ENCODE assay signal across 27 cellular contexts in genomic region chr9:70773579-70773978, GRCh38.
DNase-seq lines count a peak whose midpoint lies in the region; TF ChIP-seq lines count a peak whose summit lies in the region.
"Had no signal": no experiment of that assay in that cellular context is flagged by ENCODE, and none has a peak within 500 bp of the region (broad histone marks: within the 10 kb centered on the region; RNA-seq: fewer than 3 reads in every experiment).

No MANE protein-coding gene starts in this region.

- peak; percentile 92 for TF ChIP-seq EP300 in neural cell (conservative IDR thresholded peaks at IDR 0.05; ENCODE audit: poor library complexity, severe bottlenecking)

- peak overlapping the region; percentile 38 for H3K27ac ChIP-seq in neural cell (ENCODE audit: low read length)
- H3K27ac ChIP-seq: 22Rv1; A549; BLaER1; BLaER1 treated with 17β-estradiol and CSF1 and Interleukin-3, amounts not matched to agents 10 nM and 100 nM; C4-2B had no signal

- H3K4me2 ChIP-seq in neural cell (ENCODE audit: low read length), result no peak overlapping the region
- H3K4me2 ChIP-seq: A549; BLaER1; BLaER1 treated with 17β-estradiol and CSF1 and Interleukin-3, amounts not matched to agents 10 nM and 100 nM had no signal

- H4K20me1 ChIP-seq in neural cell (ENCODE audit: insufficient read depth), result no peaks in the 10 kb centered on the region
- H4K20me1 ChIP-seq: BLaER1; BLaER1 treated with 17β-estradiol and CSF1 and Interleukin-3, amounts not matched to agents 10 nM and 100 nM had no signal

- H3K4me3 ChIP-seq in neural cell (ENCODE audit: low read length), result no peak overlapping the region
- H3K4me3 ChIP-seq: A549; BLaER1; BLaER1 treated with 17β-estradiol and CSF1 and Interleukin-3, amounts not matched to agents 10 nM and 100 nM had no signal

- H3K9ac ChIP-seq in neural cell (ENCODE audit: low read length), result no peak overlapping the region
- H3K9ac ChIP-seq: BLaER1; BLaER1 treated with 17β-estradiol and CSF1 and Interleukin-3, amounts not matched to agents 10 nM and 100 nM had no signal

- H2AFZ ChIP-seq in neural cell (ENCODE audit: low read depth, low read length), result no peak overlapping the region

- no peaks in the 10 kb centered on the region for H3K9me2 ChIP-seq in neural cell (ENCODE audit: insufficient read depth, low read length)

- no peaks in the 10 kb centered on the region for H3K79me2 ChIP-seq in neural cell (replicated peaks; ENCODE audit: insufficient read depth, low read length)

- H3K27me3 ChIP-seq in neural cell (ENCODE audit: insufficient read depth, low read depth, low read length), result no peaks in the 10 kb centered on the region
- H3K27me3 ChIP-seq: BE2C; BLaER1; BLaER1 treated with 17β-estradiol and CSF1 and Interleukin-3, amounts not matched to agents 10 nM and 100 nM had no signal

- H3F3A ChIP-seq in neural cell (ENCODE audit: insufficient read depth, low read length, poor library complexity, severe bottlenecking), result no peaks in the 10 kb centered on the region

- H3K9me3 ChIP-seq in neural cell (ENCODE audit: low read length), result no peaks in the 10 kb centered on the region
- H3K9me3 ChIP-seq: A549; BE2C; BLaER1; BLaER1 treated with 17β-estradiol and CSF1 and Interleukin-3, amounts not matched to agents 10 nM and 100 nM; Caco-2 had no signal

- no peak for TF ChIP-seq CTCF in neural cell (IDR thresholded peaks at IDR 0.05; ENCODE audit: poor library complexity, severe bottlenecking)

- no peak for DNase-seq in NCI-H510A treated with DMSO at 0.1 percent for 48 hours (lab: John Stamatoyannopoulos, UW)
- DNase-seq: 8988T; ACHN; AML-193; BE2C; C1 segment of cervical spinal cord; Caco-2; Calu3; CD4-positive, alpha-beta memory T cell; CD4-positive, alpha-beta T cell; CD4-positive, CD25-positive, alpha-beta regulatory T cell; CD8-positive, alpha-beta memory T cell; CD8-positive, alpha-beta T cell; COR-L47; DMS 273 treated with DMSO at 0.1 percent for 48 hours; DMS153; DMS53; DMS79; DMS79 treated with DMSO at 0.1 percent for 48 hours; DND-41; EL had no signal

- TF ChIP-seq RAD21 in neural cell (conservative IDR thresholded peaks at IDR 0.05), result no peak

- H3K36me3 ChIP-seq in neural cell (ENCODE audit: insufficient read depth, low read length), result no peaks in the 10 kb centered on the region
- H3K36me3 ChIP-seq: BE2C; BLaER1; BLaER1 treated with 17β-estradiol and CSF1 and Interleukin-3, amounts not matched to agents 10 nM and 100 nM had no signal

TF ChIP-seq in neural cell, 6 proteins besides CTCF, POLR2A, EP300 and RAD21:
- TF ChIP-seq EZH2 (IDR thresholded peaks at IDR 0.05; ENCODE audit: borderline replicate concordance, insufficient read depth, low read length, poor library complexity, severe bottlenecking) (no peak), POLR2AphosphoS5 (IDR thresholded peaks at IDR 0.05) (peak; percentile 85), REST (IDR thresholded peaks at IDR 0.05; ENCODE audit: borderline replicate concordance) (peak; percentile 43), TAF1 (IDR thresholded peaks at IDR 0.05; ENCODE audit: low read depth) (no peak), MXI1 (conservative IDR thresholded peaks at IDR 0.05; ENCODE audit: poor library complexity, severe bottlenecking) (no peak)
